ENCODE assay signal across 8 cellular contexts in the genomic region with DNA sequence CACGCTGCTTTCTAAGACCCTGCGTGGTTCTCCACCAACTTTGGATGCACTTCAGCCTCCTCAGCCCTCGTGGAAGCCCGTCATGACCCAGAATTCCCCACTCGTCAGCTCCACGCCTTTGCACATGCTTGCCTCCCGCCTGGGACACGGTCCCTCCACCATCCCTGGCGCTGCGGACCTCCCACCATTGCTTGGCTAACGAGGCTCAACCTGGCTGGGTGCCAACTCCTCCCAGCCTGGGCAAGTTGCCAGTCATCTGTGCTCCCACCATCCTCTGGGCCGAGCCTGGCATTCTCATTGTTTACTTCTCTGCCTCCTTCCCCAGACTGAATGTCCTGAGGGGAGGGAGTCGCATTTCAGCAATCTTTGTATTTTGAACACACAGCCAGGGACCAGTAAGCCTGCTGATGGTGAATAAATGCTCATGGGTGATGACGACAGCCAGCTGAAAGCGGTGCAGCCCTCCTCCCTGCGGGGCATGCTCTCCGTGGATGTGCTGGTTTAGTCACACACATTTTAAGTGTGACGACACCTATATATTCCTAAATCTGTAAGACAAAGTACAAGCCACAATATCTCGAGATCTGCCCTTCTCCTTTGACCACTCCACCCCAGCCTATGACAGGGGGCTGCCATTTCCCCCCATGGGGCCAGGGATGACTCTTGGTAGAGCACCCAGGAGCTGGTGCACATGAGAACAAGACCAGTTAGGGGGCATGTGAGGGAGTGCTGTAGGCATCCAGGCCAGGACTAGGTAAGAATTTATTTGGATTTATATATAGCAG. TPM values are rescaled to one million over a fixed set of nuclear protein-coding genes. Genes with fewer than 3 reads are reported as not detected.
A peak's percentile ranks its signal among the peaks of the same experiment; 100 is the strongest.
DNase-seq lines count a peak whose midpoint lies in the region; ATAC-seq and TF ChIP-seq lines count a peak whose summit lies in the region.

No MANE protein-coding gene starts in this region.

- no peaks in the 10 kb centered on the region for H3K9me3 ChIP-seq in neural progenitor cell (ENCODE audit: low read depth)

- no peaks in the 10 kb centered on the region for H3F3A ChIP-seq in neural progenitor cell (ENCODE audit: low read depth)

- H3K9me3 Mint-ChIP-seq in activated CD4-positive, alpha-beta T cell treated with anti-CD3 and anti-CD28 coated beads, Interleukin-2, amount 10 ng/mL, durations not matched to agents 24 days and 14 days: no peaks in the 10 kb centered on the region
- H3K9me3 Mint-ChIP-seq in neural progenitor cell: peaks cover 3% of the 10 kb centered on the region

- no peak overlapping the region for H2AFZ ChIP-seq in neural progenitor cell (replicated peaks)

- no peaks in the 10 kb centered on the region for H3K27me3 ChIP-seq in neural progenitor cell

- peaks cover 21% of the 10 kb centered on the region for H3K36me3 Mint-ChIP-seq in activated CD4-positive, alpha-beta T cell treated with anti-CD3 and anti-CD28 coated beads, Interleukin-2, amount 10 ng/mL, durations not matched to agents 24 days and 14 days (ENCODE audit: low read depth)
- no peaks in the 10 kb centered on the region for H3K36me3 Mint-ChIP-seq in neural progenitor cell

- H4K20me1 ChIP-seq in neural progenitor cell (ENCODE audit: low read depth): no peaks in the 10 kb centered on the region

- peak; percentile 40 for ATAC-seq in HG02623 (IDR thresholded peaks at IDR 0.05; ENCODE audit: unreplicated experiment)

- peak overlapping the region; percentile 12 for H3K4me3 Mint-ChIP-seq in activated CD4-positive, alpha-beta T cell treated with anti-CD3 and anti-CD28 coated beads, Interleukin-2, amount 10 ng/mL, durations not matched to agents 24 days and 14 days
- H3K4me3 Mint-ChIP-seq in neural progenitor cell: no peak overlapping the region

- peaks cover 7% of the 10 kb centered on the region for H3K4me1 ChIP-seq in neural progenitor cell

- H3K4me3 ChIP-seq in neural progenitor cell: no peak overlapping the region

- no peak for DNase-seq in activated CD4-positive, alpha-beta T cell treated with anti-CD3 and anti-CD28 coated beads, Interleukin-2, amount 10 ng/mL, durations not matched to agents 24 days and 14 days
- no peak for DNase-seq in activated CD4-positive, alpha-beta T cell treated with anti-CD3 and anti-CD28 coated beads for 4 hours
- peak; percentile 95 for DNase-seq in NCI-H1105 (lab: John Stamatoyannopoulos, UW)
- peak; percentile 72 for DNase-seq in SW480 (ENCODE audit: low spot score)
- peak; percentile 97 for DNase-seq in fibroblast of gingiva (ENCODE audit: low read depth)
- no peak for DNase-seq in neural progenitor cell (ENCODE audit: low spot score)
- DNase-seq in stimulated activated CD4-positive, alpha-beta T cell treated with anti-CD3 and anti-CD28 coated beads, Interleukin-4, amount 100 ng/mL, for 4 hours: no peak

- no peaks in the 10 kb centered on the region for H3K27me3 Mint-ChIP-seq in activated CD4-positive, alpha-beta T cell treated with anti-CD3 and anti-CD28 coated beads, Interleukin-2, amount 10 ng/mL, durations not matched to agents 24 days and 14 days
- H3K27me3 Mint-ChIP-seq in neural progenitor cell (ENCODE audit: insufficient read depth, low read depth): no peaks in the 10 kb centered on the region

- no peak overlapping the region for H3K9ac ChIP-seq in neural progenitor cell

- H3K27ac Mint-ChIP-seq in activated CD4-positive, alpha-beta T cell treated with anti-CD3 and anti-CD28 coated beads, Interleukin-2, amount 10 ng/mL, durations not matched to agents 24 days and 14 days: no peak overlapping the region
- H3K27ac Mint-ChIP-seq in neural progenitor cell: peak overlapping the region; percentile 76

- no peak overlapping the region for H3K27ac ChIP-seq in neural progenitor cell

- TF ChIP-seq CTCF in neural progenitor cell (IDR thresholded peaks at IDR 0.05): no peak

- no peaks in the 10 kb centered on the region for H3K36me3 ChIP-seq in neural progenitor cell

- intact Hi-C loops in activated CD4-positive, alpha-beta T cell treated with anti-CD3 and anti-CD28 coated beads, Interleukin-2, amount 10 ng/mL, durations not matched to agents 24 days and 14 days (cut with micrococcal nuclease): no loop called here

- H3K4me2 ChIP-seq in neural progenitor cell: no peak overlapping the region

- peaks cover 39% of the 10 kb centered on the region for H3K4me1 Mint-ChIP-seq in activated CD4-positive, alpha-beta T cell treated with anti-CD3 and anti-CD28 coated beads, Interleukin-2, amount 10 ng/mL, durations not matched to agents 24 days and 14 days
- peaks cover 13% of the 10 kb centered on the region for H3K4me1 Mint-ChIP-seq in neural progenitor cell

- no peaks in the 10 kb centered on the region for H3K79me2 ChIP-seq in neural progenitor cell (ENCODE audit: low read depth)

RNA-seq across cellular contexts. Expression of gene ANKRD33B, which starts 37.6 kb away (rescaled TPM):
- total RNA-seq in activated CD4-positive, alpha-beta T cell treated with anti-CD3 and anti-CD28 coated beads, Interleukin-2, amount 10 ng/mL, durations not matched to agents 24 days and 14 days: 21.0 and 21.7 TPM in 2 replicates
- 2.2 and 3.5 TPM in 2 replicates for total RNA-seq in neural progenitor cell (ENCODE audit: low replicate concordance)

Comparison
In these comparisons a context has a peak if more than half of its experiments do, and no peak if none do; other contexts are left out.
1. DNase-seq: peak in NCI-H1105 (single experiment), SW480 (single experiment) and fibroblast of gingiva (single experiment); none in activated CD4-positive, alpha-beta T cell treated with anti-CD3 and anti-CD28 coated beads, Interleukin-2, amount 10 ng/mL, durations not matched to agents 24 days and 14 days (single experiment), activated CD4-positive, alpha-beta T cell treated with anti-CD3 and anti-CD28 coated beads for 4 hours (0 of 2), neural progenitor cell (single experiment) and stimulated activated CD4-positive, alpha-beta T cell treated with anti-CD3 and anti-CD28 coated beads, Interleukin-4, amount 100 ng/mL, for 4 hours (0 of 2).